ENCODE assay signal across 2 cellular contexts in the genomic region with DNA sequence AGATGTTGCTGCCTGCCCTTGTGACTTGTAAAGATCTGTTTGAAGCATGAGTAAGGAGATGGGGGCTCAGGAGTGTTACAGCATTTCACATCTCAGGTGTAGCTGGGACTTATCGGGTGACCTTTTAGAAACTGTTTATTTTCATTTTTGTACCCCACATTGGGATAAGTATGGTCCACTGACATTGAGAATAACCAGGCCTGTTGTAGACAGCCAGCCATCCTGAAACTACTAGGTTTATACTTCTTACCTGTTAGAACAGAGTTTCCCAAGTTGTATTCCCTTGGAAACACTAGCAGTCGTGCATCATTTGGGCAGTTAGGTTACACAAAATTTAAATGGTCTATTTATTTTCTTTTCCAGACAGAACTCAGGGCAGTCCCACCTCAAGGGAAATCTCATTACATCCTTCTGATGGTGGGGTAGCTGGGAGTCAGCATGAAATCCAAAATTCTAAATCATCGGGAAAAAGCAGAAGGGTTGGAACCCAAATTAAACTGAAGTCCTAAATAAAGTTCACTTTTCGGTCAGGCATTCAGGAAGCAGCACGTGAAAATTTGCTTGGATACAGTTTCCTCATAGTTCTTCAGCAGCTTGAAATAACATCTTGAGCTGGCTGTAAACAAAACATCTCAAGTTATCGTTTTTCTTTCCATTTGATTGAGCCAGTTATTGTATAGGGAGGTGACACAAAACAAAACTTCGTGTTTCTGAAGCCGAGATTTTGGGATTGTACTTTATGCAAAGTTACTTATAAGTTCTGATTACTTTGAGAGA.
TF ChIP-seq lines count a peak whose summit lies in the region.

No MANE protein-coding gene starts in this region.

TF ChIP-seq in IMR-90, 13 proteins besides CTCF, POLR2A, EP300 and RAD21:
- TF ChIP-seq, protein P1, sequence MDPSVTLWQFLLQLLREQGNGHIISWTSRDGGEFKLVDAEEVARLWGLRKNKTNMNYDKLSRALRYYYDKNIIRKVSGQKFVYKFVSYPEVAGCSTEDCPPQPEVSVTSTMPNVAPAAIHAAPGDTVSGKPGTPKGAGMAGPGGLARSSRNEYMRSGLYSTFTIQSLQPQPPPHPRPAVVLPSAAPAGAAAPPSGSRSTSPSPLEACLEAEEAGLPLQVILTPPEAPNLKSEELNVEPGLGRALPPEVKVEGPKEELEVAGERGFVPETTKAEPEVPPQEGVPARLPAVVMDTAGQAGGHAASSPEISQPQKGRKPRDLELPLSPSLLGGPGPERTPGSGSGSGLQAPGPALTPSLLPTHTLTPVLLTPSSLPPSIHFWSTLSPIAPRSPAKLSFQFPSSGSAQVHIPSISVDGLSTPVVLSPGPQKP (IDR thresholded peaks at IDR 0.05; ENCODE audit: borderline replicate concordance, low read depth, low read length): no peak
- TF ChIP-seq SMC3 (IDR thresholded peaks at IDR 0.05; ENCODE audit: low read depth, low read length) (no peak), BHLHE40 (IDR thresholded peaks at IDR 0.05; ENCODE audit: low read depth, low read length) (peak; percentile 80), CHD1 (IDR thresholded peaks at IDR 0.05; ENCODE audit: low read depth, low read length) (no peak)

TF ChIP-seq in GM23338, 12 proteins besides CTCF, POLR2A, EP300 and RAD21:
- TF ChIP-seq NANOG (IDR thresholded peaks at IDR 0.05; ENCODE audit: borderline replicate concordance) (no peak), ZNF331 (CRISPR knock-in tag; IDR thresholded peaks at IDR 0.05; ENCODE audit: low read depth) (no peak), EZH2phosphoT487 (IDR thresholded peaks at IDR 0.05; ENCODE audit: unreplicated experiment) (no peak), ZNF114 (CRISPR knock-in tag; IDR thresholded peaks at IDR 0.05) (no peak), STAT1 (IDR thresholded peaks at IDR 0.05; ENCODE audit: unreplicated experiment) (no peak)
- TF ChIP-seq, protein P2, sequence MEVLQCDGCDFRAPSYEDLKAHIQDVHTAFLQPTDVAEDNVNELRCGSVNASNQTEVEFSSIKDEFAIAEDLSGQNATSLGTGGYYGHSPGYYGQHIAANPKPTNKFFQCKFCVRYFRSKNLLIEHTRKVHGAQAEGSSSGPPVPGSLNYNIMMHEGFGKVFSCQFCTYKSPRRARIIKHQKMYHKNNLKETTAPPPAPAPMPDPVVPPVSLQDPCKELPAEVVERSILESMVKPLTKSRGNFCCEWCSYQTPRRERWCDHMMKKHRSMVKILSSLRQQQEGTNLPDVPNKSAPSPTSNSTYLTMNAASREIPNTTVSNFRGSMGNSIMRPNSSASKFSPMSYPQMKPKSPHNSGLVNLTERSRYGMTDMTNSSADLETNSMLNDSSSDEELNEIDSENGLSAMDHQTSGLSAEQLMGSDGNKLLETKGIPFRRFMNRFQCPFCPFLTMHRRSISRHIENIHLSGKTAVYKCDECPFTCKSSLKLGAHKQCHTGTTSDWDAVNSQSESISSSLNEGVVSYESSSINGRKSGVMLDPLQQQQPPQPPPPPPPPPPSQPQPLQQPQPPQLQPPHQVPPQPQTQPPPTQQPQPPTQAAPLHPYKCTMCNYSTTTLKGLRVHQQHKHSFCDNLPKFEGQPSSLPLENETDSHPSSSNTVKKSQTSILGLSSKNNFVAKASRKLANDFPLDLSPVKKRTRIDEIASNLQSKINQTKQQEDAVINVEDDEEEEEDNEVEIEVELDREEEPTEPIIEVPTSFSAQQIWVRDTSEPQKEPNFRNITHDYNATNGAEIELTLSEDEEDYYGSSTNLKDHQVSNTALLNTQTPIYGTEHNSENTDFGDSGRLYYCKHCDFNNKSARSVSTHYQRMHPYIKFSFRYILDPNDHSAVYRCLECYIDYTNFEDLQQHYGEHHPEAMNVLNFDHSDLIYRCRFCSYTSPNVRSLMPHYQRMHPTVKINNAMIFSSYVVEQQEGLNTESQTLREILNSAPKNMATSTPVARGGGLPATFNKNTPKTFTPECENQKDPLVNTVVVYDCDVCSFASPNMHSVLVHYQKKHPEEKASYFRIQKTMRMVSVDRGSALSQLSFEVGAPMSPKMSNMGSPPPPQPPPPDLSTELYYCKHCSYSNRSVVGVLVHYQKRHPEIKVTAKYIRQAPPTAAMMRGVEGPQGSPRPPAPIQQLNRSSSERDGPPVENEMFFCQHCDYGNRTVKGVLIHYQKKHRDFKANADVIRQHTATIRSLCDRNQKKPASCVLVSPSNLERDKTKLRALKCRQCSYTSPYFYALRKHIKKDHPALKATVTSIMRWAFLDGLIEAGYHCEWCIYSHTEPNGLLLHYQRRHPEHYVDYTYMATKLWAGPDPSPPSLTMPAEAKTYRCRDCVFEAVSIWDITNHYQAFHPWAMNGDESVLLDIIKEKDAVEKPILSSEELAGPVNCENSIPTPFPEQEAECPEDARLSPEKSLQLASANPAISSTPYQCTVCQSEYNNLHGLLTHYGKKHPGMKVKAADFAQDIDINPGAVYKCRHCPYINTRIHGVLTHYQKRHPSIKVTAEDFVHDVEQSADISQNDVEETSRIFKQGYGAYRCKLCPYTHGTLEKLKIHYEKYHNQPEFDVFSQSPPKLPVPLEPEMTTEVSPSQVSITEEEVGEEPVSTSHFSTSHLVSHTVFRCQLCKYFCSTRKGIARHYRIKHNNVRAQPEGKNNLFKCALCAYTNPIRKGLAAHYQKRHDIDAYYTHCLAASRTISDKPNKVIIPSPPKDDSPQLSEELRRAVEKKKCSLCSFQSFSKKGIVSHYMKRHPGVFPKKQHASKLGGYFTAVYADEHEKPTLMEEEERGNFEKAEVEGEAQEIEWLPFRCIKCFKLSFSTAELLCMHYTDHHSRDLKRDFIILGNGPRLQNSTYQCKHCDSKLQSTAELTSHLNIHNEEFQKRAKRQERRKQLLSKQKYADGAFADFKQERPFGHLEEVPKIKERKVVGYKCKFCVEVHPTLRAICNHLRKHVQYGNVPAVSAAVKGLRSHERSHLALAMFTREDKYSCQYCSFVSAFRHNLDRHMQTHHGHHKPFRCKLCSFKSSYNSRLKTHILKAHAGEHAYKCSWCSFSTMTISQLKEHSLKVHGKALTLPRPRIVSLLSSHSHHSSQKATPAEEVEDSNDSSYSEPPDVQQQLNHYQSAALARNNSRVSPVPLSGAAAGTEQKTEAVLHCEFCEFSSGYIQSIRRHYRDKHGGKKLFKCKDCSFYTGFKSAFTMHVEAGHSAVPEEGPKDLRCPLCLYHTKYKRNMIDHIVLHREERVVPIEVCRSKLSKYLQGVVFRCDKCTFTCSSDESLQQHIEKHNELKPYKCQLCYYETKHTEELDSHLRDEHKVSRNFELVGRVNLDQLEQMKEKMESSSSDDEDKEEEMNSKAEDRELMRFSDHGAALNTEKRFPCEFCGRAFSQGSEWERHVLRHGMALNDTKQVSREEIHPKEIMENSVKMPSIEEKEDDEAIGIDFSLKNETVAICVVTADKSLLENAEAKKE (CRISPR knock-in tag; IDR thresholded peaks at IDR 0.05): no peak
TF ChIP-seq in GM23338: peak in this region for 0.
